In genomic region chr2:213284105-213285090, GRCh38 we compare ENCODE assay signal across 1 cellular context.
TF ChIP-seq lines count a peak whose summit lies in the region.

Gene SPAG16, plus strand, starts transcription at chr2:213284464.

TF ChIP-seq in GM12878, 131 proteins besides CTCF, POLR2A, EP300 and RAD21 (continued from another document and continues in another):
- TF ChIP-seq SIX5 (IDR thresholded peaks at IDR 0.05; ENCODE audit: low read depth, low read length, severe bottlenecking) (peak; percentile 46), IKZF2 (IDR thresholded peaks at IDR 0.05) (no peak), ESRRA (IDR thresholded peaks at IDR 0.05; ENCODE audit: low read length) (no peak), YY1 (IDR thresholded peaks at IDR 0.05; ENCODE audit: low read depth, low read length) (peak; percentile 88), SIN3A (IDR thresholded peaks at IDR 0.05; ENCODE audit: low read depth, low read length) (peak; percentile 93; the same call in 1 of the 2 replicates), ZBTB4 (CRISPR knock-in tag; IDR thresholded peaks at IDR 0.05) (no peak), IRF4 (IDR thresholded peaks at IDR 0.05; ENCODE audit: low read depth, low read length) (0 out of 2 replicates have a peak, but pooled peaks have one; percentile 51), BRCA1 (IDR thresholded peaks at IDR 0.05; ENCODE audit: low read depth, low read length) (peak; percentile 91), BACH1 (IDR thresholded peaks at IDR 0.05; ENCODE audit: borderline replicate concordance) (0 out of 2 replicates have a peak, but pooled peaks have one; percentile 12), BCL11A (IDR thresholded peaks at IDR 0.05; ENCODE audit: low read depth, low read length) (0 out of 2 replicates have a peak, but pooled peaks have one; percentile 9), CBX5 (IDR thresholded peaks at IDR 0.05; ENCODE audit: low read depth) (peak; percentile 81; the same call in 1 of the 2 replicates), ZNF384 (IDR thresholded peaks at IDR 0.05; ENCODE audit: borderline replicate concordance, low read depth, low read length) (no peak), POLR2AphosphoS2 (IDR thresholded peaks at IDR 0.05; ENCODE audit: low read depth, low read length) (peak; percentile 44; the same call in 1 of the 2 replicates), ATF7 (IDR thresholded peaks at IDR 0.05; ENCODE audit: low read depth) (0 out of 2 replicates have a peak, but pooled peaks have one; percentile 22), HCFC1 (IDR thresholded peaks at IDR 0.05; ENCODE audit: low read length) (peak; percentile 59), MEF2B (IDR thresholded peaks at IDR 0.05; ENCODE audit: partially characterized antibody, poor library complexity, severe bottlenecking) (peak; percentile 75), EGR1 (IDR thresholded peaks at IDR 0.05; ENCODE audit: borderline replicate concordance in 1 of 2, low read depth in 2 of 2, low read length in 2 of 2) (0 out of 3 replicates have a peak, but pooled peaks of 1 of the 2 experiments have one; percentile 11), RFX5 (IDR thresholded peaks at IDR 0.05; ENCODE audit: low read depth, low read length) (peak; percentile 73), SP1 (IDR thresholded peaks at IDR 0.05; ENCODE audit: low read depth, low read length) (peak; percentile 39), PAX5 (IDR thresholded peaks at IDR 0.05; ENCODE audit: borderline replicate concordance, low read depth, low read length) (0 out of 2 replicates have a peak, but pooled peaks have one; percentile 57), CBFB (IDR thresholded peaks at IDR 0.05; ENCODE audit: low read depth) (peak; percentile 94), MTA2 (IDR thresholded peaks at IDR 0.05; ENCODE audit: low read depth) (no peak), NKRF (conservative IDR thresholded peaks at IDR 0.05) (peak; percentile 94), IKZF1 (conservative IDR thresholded peaks at IDR 0.05) (peak; percentile 61; the same call in 1 of the 2 replicates), RCOR1 (conservative IDR thresholded peaks at IDR 0.05; ENCODE audit: low read depth, low read length) (peak; percentile 98), SMARCA5 (IDR thresholded peaks at IDR 0.05) (0 out of 2 replicates have a peak, but pooled peaks have one; percentile 40), HDAC6 (IDR thresholded peaks at IDR 0.05; ENCODE audit: unreplicated experiment) (no peak), ZNF207 (IDR thresholded peaks at IDR 0.05; ENCODE audit: borderline replicate concordance) (peak; percentile 79; the same call in 1 of the 2 replicates), TBL1XR1 (IDR thresholded peaks at IDR 0.05; ENCODE audit: low read depth, low read length) (peak; percentile 49; the same call in 1 of the 2 replicates), RELA (IDR thresholded peaks at IDR 0.05; ENCODE audit: borderline replicate concordance, partially characterized antibody) (peak; percentile 46), TAF1 (IDR thresholded peaks at IDR 0.05; ENCODE audit: borderline replicate concordance, low read depth, low read length) (peak; percentile 25; the same call in 1 of the 2 replicates), RB1 (IDR thresholded peaks at IDR 0.05; ENCODE audit: borderline replicate concordance) (peak; percentile 85; the same call in 1 of the 2 replicates), POLR2AphosphoS5 (IDR thresholded peaks at IDR 0.05; ENCODE audit: low read length) (peak; percentile 72), MEF2A (IDR thresholded peaks at IDR 0.05; ENCODE audit: insufficient read depth, low read depth, low read length) (peak; percentile 46; the same call in 1 of the 2 replicates), DPF2 (IDR thresholded peaks at IDR 0.05) (peak; percentile 37; the same call in 1 of the 2 replicates)
- TF ChIP-seq, protein P1, sequence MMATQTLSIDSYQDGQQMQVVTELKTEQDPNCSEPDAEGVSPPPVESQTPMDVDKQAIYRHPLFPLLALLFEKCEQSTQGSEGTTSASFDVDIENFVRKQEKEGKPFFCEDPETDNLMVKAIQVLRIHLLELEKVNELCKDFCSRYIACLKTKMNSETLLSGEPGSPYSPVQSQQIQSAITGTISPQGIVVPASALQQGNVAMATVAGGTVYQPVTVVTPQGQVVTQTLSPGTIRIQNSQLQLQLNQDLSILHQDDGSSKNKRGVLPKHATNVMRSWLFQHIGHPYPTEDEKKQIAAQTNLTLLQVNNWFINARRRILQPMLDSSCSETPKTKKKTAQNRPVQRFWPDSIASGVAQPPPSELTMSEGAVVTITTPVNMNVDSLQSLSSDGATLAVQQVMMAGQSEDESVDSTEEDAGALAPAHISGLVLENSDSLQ (IDR thresholded peaks at IDR 0.05), result peak; percentile 77
- TF ChIP-seq, protein P2, sequence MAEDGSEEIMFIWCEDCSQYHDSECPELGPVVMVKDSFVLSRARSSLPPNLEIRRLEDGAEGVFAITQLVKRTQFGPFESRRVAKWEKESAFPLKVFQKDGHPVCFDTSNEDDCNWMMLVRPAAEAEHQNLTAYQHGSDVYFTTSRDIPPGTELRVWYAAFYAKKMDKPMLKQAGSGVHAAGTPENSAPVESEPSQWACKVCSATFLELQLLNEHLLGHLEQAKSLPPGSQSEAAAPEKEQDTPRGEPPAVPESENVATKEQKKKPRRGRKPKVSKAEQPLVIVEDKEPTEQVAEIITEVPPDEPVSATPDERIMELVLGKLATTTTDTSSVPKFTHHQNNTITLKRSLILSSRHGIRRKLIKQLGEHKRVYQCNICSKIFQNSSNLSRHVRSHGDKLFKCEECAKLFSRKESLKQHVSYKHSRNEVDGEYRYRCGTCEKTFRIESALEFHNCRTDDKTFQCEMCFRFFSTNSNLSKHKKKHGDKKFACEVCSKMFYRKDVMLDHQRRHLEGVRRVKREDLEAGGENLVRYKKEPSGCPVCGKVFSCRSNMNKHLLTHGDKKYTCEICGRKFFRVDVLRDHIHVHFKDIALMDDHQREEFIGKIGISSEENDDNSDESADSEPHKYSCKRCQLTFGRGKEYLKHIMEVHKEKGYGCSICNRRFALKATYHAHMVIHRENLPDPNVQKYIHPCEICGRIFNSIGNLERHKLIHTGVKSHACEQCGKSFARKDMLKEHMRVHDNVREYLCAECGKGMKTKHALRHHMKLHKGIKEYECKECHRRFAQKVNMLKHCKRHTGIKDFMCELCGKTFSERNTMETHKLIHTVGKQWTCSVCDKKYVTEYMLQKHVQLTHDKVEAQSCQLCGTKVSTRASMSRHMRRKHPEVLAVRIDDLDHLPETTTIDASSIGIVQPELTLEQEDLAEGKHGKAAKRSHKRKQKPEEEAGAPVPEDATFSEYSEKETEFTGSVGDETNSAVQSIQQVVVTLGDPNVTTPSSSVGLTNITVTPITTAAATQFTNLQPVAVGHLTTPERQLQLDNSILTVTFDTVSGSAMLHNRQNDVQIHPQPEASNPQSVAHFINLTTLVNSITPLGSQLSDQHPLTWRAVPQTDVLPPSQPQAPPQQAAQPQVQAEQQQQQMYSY (CRISPR knock-in tag; IDR thresholded peaks at IDR 0.05), result no peak
- TF ChIP-seq, protein P3, sequence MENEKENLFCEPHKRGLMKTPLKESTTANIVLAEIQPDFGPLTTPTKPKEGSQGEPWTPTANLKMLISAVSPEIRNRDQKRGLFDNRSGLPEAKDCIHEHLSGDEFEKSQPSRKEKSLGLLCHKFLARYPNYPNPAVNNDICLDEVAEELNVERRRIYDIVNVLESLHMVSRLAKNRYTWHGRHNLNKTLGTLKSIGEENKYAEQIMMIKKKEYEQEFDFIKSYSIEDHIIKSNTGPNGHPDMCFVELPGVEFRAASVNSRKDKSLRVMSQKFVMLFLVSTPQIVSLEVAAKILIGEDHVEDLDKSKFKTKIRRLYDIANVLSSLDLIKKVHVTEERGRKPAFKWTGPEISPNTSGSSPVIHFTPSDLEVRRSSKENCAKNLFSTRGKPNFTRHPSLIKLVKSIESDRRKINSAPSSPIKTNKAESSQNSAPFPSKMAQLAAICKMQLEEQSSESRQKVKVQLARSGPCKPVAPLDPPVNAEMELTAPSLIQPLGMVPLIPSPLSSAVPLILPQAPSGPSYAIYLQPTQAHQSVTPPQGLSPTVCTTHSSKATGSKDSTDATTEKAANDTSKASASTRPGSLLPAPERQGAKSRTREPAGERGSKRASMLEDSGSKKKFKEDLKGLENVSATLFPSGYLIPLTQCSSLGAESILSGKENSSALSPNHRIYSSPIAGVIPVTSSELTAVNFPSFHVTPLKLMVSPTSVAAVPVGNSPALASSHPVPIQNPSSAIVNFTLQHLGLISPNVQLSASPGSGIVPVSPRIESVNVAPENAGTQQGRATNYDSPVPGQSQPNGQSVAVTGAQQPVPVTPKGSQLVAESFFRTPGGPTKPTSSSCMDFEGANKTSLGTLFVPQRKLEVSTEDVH (IDR thresholded peaks at IDR 0.05; ENCODE audit: low read depth, partially characterized antibody), result no peak
- TF ChIP-seq, protein P4, sequence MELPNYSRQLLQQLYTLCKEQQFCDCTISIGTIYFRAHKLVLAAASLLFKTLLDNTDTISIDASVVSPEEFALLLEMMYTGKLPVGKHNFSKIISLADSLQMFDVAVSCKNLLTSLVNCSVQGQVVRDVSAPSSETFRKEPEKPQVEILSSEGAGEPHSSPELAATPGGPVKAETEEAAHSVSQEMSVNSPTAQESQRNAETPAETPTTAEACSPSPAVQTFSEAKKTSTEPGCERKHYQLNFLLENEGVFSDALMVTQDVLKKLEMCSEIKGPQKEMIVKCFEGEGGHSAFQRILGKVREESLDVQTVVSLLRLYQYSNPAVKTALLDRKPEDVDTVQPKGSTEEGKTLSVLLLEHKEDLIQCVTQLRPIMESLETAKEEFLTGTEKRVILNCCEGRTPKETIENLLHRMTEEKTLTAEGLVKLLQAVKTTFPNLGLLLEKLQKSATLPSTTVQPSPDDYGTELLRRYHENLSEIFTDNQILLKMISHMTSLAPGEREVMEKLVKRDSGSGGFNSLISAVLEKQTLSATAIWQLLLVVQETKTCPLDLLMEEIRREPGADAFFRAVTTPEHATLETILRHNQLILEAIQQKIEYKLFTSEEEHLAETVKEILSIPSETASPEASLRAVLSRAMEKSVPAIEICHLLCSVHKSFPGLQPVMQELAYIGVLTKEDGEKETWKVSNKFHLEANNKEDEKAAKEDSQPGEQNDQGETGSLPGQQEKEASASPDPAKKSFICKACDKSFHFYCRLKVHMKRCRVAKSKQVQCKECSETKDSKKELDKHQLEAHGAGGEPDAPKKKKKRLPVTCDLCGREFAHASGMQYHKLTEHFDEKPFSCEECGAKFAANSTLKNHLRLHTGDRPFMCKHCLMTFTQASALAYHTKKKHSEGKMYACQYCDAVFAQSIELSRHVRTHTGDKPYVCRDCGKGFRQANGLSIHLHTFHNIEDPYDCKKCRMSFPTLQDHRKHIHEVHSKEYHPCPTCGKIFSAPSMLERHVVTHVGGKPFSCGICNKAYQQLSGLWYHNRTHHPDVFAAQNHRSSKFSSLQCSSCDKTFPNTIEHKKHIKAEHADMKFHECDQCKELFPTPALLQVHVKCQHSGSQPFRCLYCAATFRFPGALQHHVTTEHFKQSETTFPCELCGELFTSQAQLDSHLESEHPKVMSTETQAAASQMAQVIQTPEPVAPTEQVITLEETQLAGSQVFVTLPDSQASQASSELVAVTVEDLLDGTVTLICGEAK (IDR thresholded peaks at IDR 0.05; ENCODE audit: borderline replicate concordance), result peak; percentile 76
- TF ChIP-seq, protein P5, sequence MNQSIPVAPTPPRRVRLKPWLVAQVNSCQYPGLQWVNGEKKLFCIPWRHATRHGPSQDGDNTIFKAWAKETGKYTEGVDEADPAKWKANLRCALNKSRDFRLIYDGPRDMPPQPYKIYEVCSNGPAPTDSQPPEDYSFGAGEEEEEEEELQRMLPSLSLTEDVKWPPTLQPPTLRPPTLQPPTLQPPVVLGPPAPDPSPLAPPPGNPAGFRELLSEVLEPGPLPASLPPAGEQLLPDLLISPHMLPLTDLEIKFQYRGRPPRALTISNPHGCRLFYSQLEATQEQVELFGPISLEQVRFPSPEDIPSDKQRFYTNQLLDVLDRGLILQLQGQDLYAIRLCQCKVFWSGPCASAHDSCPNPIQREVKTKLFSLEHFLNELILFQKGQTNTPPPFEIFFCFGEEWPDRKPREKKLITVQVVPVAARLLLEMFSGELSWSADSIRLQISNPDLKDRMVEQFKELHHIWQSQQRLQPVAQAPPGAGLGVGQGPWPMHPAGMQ (IDR thresholded peaks at IDR 0.05; ENCODE audit: borderline replicate concordance), result peak; percentile 86
- TF ChIP-seq, protein P6, sequence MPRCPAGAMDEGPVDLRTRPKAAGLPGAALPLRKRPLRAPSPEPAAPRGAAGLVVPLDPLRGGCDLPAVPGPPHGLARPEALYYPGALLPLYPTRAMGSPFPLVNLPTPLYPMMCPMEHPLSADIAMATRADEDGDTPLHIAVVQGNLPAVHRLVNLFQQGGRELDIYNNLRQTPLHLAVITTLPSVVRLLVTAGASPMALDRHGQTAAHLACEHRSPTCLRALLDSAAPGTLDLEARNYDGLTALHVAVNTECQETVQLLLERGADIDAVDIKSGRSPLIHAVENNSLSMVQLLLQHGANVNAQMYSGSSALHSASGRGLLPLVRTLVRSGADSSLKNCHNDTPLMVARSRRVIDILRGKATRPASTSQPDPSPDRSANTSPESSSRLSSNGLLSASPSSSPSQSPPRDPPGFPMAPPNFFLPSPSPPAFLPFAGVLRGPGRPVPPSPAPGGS (IDR thresholded peaks at IDR 0.05; ENCODE audit: borderline replicate concordance, insufficient read depth, low read depth, low read length, poor library complexity, severe bottlenecking), result no peak
